In the genomic region with DNA sequence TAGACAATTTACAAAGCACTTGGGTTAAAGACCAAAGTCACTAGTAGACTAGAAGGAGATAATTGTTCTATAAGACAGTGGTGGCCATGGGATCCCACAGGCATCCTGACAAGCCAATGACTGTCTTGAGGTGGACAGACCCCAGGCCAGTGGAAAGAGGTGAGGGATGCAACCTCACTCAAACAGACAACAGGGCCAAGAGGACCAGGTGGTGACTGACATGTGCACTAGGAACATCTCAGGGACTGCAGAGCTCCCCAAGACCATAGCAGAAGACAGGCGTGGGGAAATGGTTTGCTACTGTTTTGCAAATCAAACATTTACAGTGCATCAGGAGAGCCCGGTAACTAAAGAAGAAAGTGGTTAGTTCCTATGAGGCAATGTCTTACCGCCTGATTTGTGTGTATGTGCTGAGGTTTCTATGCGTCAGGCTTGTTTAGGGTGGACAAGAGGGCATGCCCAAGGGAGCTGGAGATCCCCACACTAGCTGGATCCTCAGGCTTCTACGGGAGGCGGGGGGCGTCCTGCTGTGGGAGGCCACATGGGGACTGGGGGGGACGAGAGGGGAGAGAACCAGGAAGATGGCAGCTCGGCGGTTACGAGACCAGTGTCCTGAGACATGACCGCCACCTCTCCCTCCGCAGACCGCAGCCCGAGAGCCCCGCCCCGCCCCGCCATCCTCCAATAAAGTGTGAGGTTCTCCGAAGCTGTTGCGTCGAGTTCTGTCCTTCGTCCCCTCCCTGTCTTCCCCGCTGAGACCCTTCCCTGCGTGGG, we compare ENCODE assay signal across 8 cellular contexts. TPM values are rescaled to one million over a fixed set of nuclear protein-coding genes. Genes with fewer than 3 reads are reported as not detected.
DNase-seq lines count a peak whose midpoint lies in the region; ATAC-seq, FAIRE-seq and TF ChIP-seq lines count a peak whose summit lies in the region.

No MANE protein-coding gene starts in this region.

- intact Hi-C loops in Caco-2 (cut with micrococcal nuclease; ENCODE audit: unreplicated experiment): loop anchor here (1.0 kb wide), 1 partner anchor 22 kb away; no protein-coding TSS in a partner anchor
- intact Hi-C loops in cardiac septum (cut with DNase I): no loop called here
- intact Hi-C loops in posterior vena cava (cut with DNase I): no loop called here

- H2AFZ ChIP-seq in parathyroid adenoma: peak overlapping the region; percentile 100

- H3K36me3 ChIP-seq in Caco-2 (ENCODE audit: control insufficient read depth, insufficient read depth, low read length) (peaks cover 11% of the 10 kb centered on the region), parathyroid adenoma (ENCODE audit: control insufficient read depth, insufficient read depth, low read length) (no peaks in the 10 kb centered on the region)

- no peak for TF ChIP-seq CTCF in Caco-2 (IDR thresholded peaks at IDR 0.05; ENCODE audit: insufficient read depth in 1 of 2, low read depth in 1 of 2, low read length in 1 of 2, severe bottlenecking in 1 of 2, unreplicated experiment in 1 of 2)
- no peak for TF ChIP-seq CTCF in parathyroid adenoma (IDR thresholded peaks at IDR 0.05)

- peaks cover 2% of the 10 kb centered on the region for H3K79me2 ChIP-seq in parathyroid adenoma

- peaks cover 14% of the 10 kb centered on the region for H3K4me1 ChIP-seq in Caco-2
- H3K4me1 ChIP-seq in parathyroid adenoma: peaks cover 9% of the 10 kb centered on the region

- H3K4me3 ChIP-seq in Caco-2 (ENCODE audit: low read depth, low read length) (peak overlapping the region; percentile 96), parathyroid adenoma (ENCODE audit: low read depth, low read length) (peak overlapping the region; percentile 72)

- peaks cover 17% of the 10 kb centered on the region for H3K4me1 Mint-ChIP-seq in Caco-2 (ENCODE audit: low read depth, unreplicated experiment)

- CTCF ChIA-PET in Caco-2 (lab: Charles Lee): interaction anchor here (0.7 to 1.1 kb wide), 5 partner anchors 8 to 289 kb away, joined by 3 to 5 read pairs (median 3); no protein-coding TSS in a partner anchor

- no peaks in the 10 kb centered on the region for H3K27me3 Mint-ChIP-seq in Caco-2 (ENCODE audit: insufficient read depth, unreplicated experiment)

- TSS peak; percentile 76 for BruUV-seq in Caco-2 (replicated peaks; lab: Mats Ljungman, UMichigan)

- peak; percentile 43 for ATAC-seq in GM19452 (IDR thresholded peaks at IDR 0.05; ENCODE audit: unreplicated experiment)
- ATAC-seq in HG03520 (IDR thresholded peaks at IDR 0.05; ENCODE audit: unreplicated experiment): peak; percentile 32
- ATAC-seq in activated naive CD4-positive, alpha-beta T cell treated with anti-CD3 and anti-CD28 coated beads, Interleukin-2, amount 50 U/mL, for 72 hours: peak; percentile 48 to 64

- peak overlapping the region; percentile 89 for H3K27ac ChIP-seq in parathyroid adenoma

- DNase-seq in Caco-2: peak in 1 of 2 experiments; percentile 92
- peak; percentile 35 for DNase-seq in RCC 7860 (ENCODE audit: low spot score)
- no peak for DNase-seq in activated naive CD4-positive, alpha-beta T cell treated with anti-CD3 and anti-CD28 coated beads, Interleukin-2, amount 50 U/mL, for 72 hours (ENCODE audit: low spot score in 2 of 2)
- peak; percentile 87 for DNase-seq in cardiac septum (ENCODE audit: low spot score)
- no peak for DNase-seq in posterior vena cava (ENCODE audit: low spot score)

- H3K36me3 Mint-ChIP-seq in Caco-2 (ENCODE audit: insufficient read depth, unreplicated experiment): peaks cover 79% of the 10 kb centered on the region
- peaks cover 22 to 23% of the 10 kb centered on the region in 2 donors for H3K36me3 Mint-ChIP-seq in activated naive CD4-positive, alpha-beta T cell treated with anti-CD3 and anti-CD28 coated beads, Interleukin-2, amount 50 U/mL, for 72 hours

- H3K4me2 ChIP-seq in parathyroid adenoma (ENCODE audit: low read length): peak overlapping the region; percentile 83

- peak overlapping the region; percentile 83 for H3K4me3 Mint-ChIP-seq in Caco-2 (ENCODE audit: unreplicated experiment)

- no peaks in the 10 kb centered on the region for H3K9me3 Mint-ChIP-seq in Caco-2 (ENCODE audit: unreplicated experiment)
- no peaks in the 10 kb centered on the region for H3K9me3 Mint-ChIP-seq in activated naive CD4-positive, alpha-beta T cell treated with anti-CD3 and anti-CD28 coated beads, Interleukin-2, amount 50 U/mL, for 72 hours

- H3K27me3 ChIP-seq in Caco-2 (replicated peaks; ENCODE audit: control insufficient read depth, insufficient read depth, low read length) (no peaks in the 10 kb centered on the region), parathyroid adenoma (ENCODE audit: control insufficient read depth, insufficient read depth, low read length) (no peaks in the 10 kb centered on the region)

- H3K9me3 ChIP-seq in Caco-2 (no peaks in the 10 kb centered on the region), parathyroid adenoma (ENCODE audit: control insufficient read depth, low read length) (no peaks in the 10 kb centered on the region)

- peak overlapping the region; percentile 37 for H3K27ac Mint-ChIP-seq in Caco-2 (ENCODE audit: unreplicated experiment)
- H3K27ac Mint-ChIP-seq in activated naive CD4-positive, alpha-beta T cell treated with anti-CD3 and anti-CD28 coated beads, Interleukin-2, amount 50 U/mL, for 72 hours: peak overlapping the region; percentile 89 to 90

- peak overlapping the region; percentile 78 for H3K9ac ChIP-seq in parathyroid adenoma

- POLR2A ChIA-PET in Caco-2 (lab: Charles Lee): interaction anchor here (0.5 to 0.6 kb wide), 4 partner anchors 24 to 594 kb away, joined by 3 to 11 read pairs (median 5); no protein-coding TSS in a partner anchor

- no peak for FAIRE-seq in RCC 7860 (lab: Jason Lieb, UNC)

RNA-seq across cellular contexts. Expression of gene MRPS26, which starts 0.6 kb away (rescaled TPM):
- 93.9 and 95.0 TPM in 2 replicates for total RNA-seq in Caco-2 (2022)
- total RNA-seq in activated naive CD4-positive, alpha-beta T cell treated with anti-CD3 and anti-CD28 coated beads, Interleukin-2, amount 50 U/mL, for 72 hours: 10 to 100 TPM; 39.3 to 60.0 TPM
- total RNA-seq in cardiac septum: 43.0 TPM
- total RNA-seq in posterior vena cava: 10 to 100 TPM; 22.4 to 26.2 TPM

RNA-seq across cellular contexts. Expression of gene GNRH2, which starts 1.8 kb away (rescaled TPM):
- 0.74 TPM in 1 of 2 replicates, not detected in the other for total RNA-seq in Caco-2 (2022)
- 1 to 10 TPM in 1 of 2 donors, under 1 TPM in 1; 0.99 to 2.5 TPM for total RNA-seq in activated naive CD4-positive, alpha-beta T cell treated with anti-CD3 and anti-CD28 coated beads, Interleukin-2, amount 50 U/mL, for 72 hours
- not detected for total RNA-seq in cardiac septum
- under 1 TPM in 1 of 2 donors, not detected in 1; 0.43 TPM for total RNA-seq in posterior vena cava

RNA-seq across cellular contexts. Expression of gene OXT, which starts 26.2 kb away (rescaled TPM):
- total RNA-seq in Caco-2 (2022): 1.9 and 2.7 TPM in 2 replicates
- total RNA-seq in activated naive CD4-positive, alpha-beta T cell treated with anti-CD3 and anti-CD28 coated beads, Interleukin-2, amount 50 U/mL, for 72 hours: not detected
- not detected for total RNA-seq in cardiac septum
- not detected for total RNA-seq in posterior vena cava

RNA-seq across cellular contexts. Expression of gene AVP, which starts 39.3 kb away (rescaled TPM):
- total RNA-seq in Caco-2 (2022) (not detected in 2 replicates), cardiac septum (not detected), posterior vena cava (not detected)
- total RNA-seq in activated naive CD4-positive, alpha-beta T cell treated with anti-CD3 and anti-CD28 coated beads, Interleukin-2, amount 50 U/mL, for 72 hours: under 1 TPM in 1 of 2 donors, not detected in 1; 0.45 TPM

Comparison
In these comparisons a context has a peak if more than half of its experiments do, and no peak if none do; other contexts are left out.
1. DNase-seq: peak in RCC 7860 (single experiment) and cardiac septum (single experiment); none in activated naive CD4-positive, alpha-beta T cell treated with anti-CD3 and anti-CD28 coated beads, Interleukin-2, amount 50 U/mL, for 72 hours (0 of 2) and posterior vena cava (single experiment).
2. Peak in every context shown above with its lines, with median percentiles within 50 percentile points of each other: ATAC-seq.